Comparison of ENCODE assay signal across 16 cellular contexts in genomic region chr6:127013865-127014264, GRCh38.
DNase-seq lines count a peak whose midpoint lies in the region; ATAC-seq and TF ChIP-seq lines count a peak whose summit lies in the region.
"Had no signal": no experiment of that assay in that cellular context is flagged by ENCODE, and none has a peak within 500 bp of the region (broad histone marks: within the 10 kb centered on the region; RNA-seq: fewer than 3 reads in every experiment).

No MANE protein-coding gene starts in this region.

- no peak overlapping the region for H3K27ac Mint-ChIP-seq in T-cell
- H3K27ac Mint-ChIP-seq in activated CD4-positive, alpha-beta memory T cell treated with anti-CD3 and anti-CD28 coated beads for 36 hours, result no peak overlapping the region
- H3K27ac Mint-ChIP-seq: CD4-positive, CD25-positive, alpha-beta regulatory T cell; H9 had no signal

- no peaks in the 10 kb centered on the region for H3K9me3 Mint-ChIP-seq in T-cell
- H3K9me3 Mint-ChIP-seq in activated CD4-positive, alpha-beta memory T cell treated with anti-CD3 and anti-CD28 coated beads for 36 hours, result no peaks in the 10 kb centered on the region
- H3K9me3 Mint-ChIP-seq: H9 had no signal

- DNase-seq in DMS53 (lab: John Stamatoyannopoulos, UW), result peak; percentile 71
- peak; percentile 38 for DNase-seq in epithelial cell of proximal tubule (ENCODE audit: low read depth)
- peak; percentile 70 for DNase-seq in kidney tubule cell (ENCODE audit: low spot score)
- peak; percentile 84 for DNase-seq in renal cortical epithelial cell (ENCODE audit: low read depth)
- DNase-seq in T-cell, result no peak
- no peak for DNase-seq in thyroid gland
- no peak for DNase-seq in activated CD4-positive, alpha-beta memory T cell treated with anti-CD3 and anti-CD28 coated beads for 36 hours
- DNase-seq: Calu3; CD4-positive, CD25-positive, alpha-beta regulatory T cell; DMS 273 treated with DMSO at 0.1 percent for 48 hours; DMS79 treated with DMSO at 0.1 percent for 48 hours; EL; GOT3; H9 had no signal

- H3K4me1 Mint-ChIP-seq in T-cell, result no peaks in the 10 kb centered on the region
- H3K4me1 Mint-ChIP-seq in activated CD4-positive, alpha-beta memory T cell treated with anti-CD3 and anti-CD28 coated beads for 36 hours (ENCODE audit: low read depth), result no peaks in the 10 kb centered on the region
- H3K4me1 Mint-ChIP-seq: CD4-positive, CD25-positive, alpha-beta regulatory T cell had no signal

- WGBS in thyroid gland, 2 donors, result 91 to 93% methylated on average over 3 of the region's 3 CpGs

- no peaks in the 10 kb centered on the region for H3K9me3 ChIP-seq in thyroid gland
- H3K9me3 ChIP-seq: BLaER1 treated with 17β-estradiol and CSF1 and Interleukin-3, amounts not matched to agents 10 nM and 100 nM had no signal

- H3K27ac ChIP-seq in thyroid gland, result no peak overlapping the region
- H3K27ac ChIP-seq: BLaER1 treated with 17β-estradiol and CSF1 and Interleukin-3, amounts not matched to agents 10 nM and 100 nM had no signal

- no peaks in the 10 kb centered on the region for H3K36me3 ChIP-seq in thyroid gland
- H3K36me3 ChIP-seq: BLaER1 treated with 17β-estradiol and CSF1 and Interleukin-3, amounts not matched to agents 10 nM and 100 nM had no signal

- H3K27me3 Mint-ChIP-seq in T-cell, result no peaks in the 10 kb centered on the region
- H3K27me3 Mint-ChIP-seq in activated CD4-positive, alpha-beta memory T cell treated with anti-CD3 and anti-CD28 coated beads for 36 hours, result no peaks in the 10 kb centered on the region
- H3K27me3 Mint-ChIP-seq: CD4-positive, CD25-positive, alpha-beta regulatory T cell had no signal

- H3K36me3 Mint-ChIP-seq in T-cell, result no peaks in the 10 kb centered on the region
- no peaks in the 10 kb centered on the region for H3K36me3 Mint-ChIP-seq in activated CD4-positive, alpha-beta memory T cell treated with anti-CD3 and anti-CD28 coated beads for 36 hours
- H3K36me3 Mint-ChIP-seq: CD4-positive, CD25-positive, alpha-beta regulatory T cell had no signal

- no peaks in the 10 kb centered on the region for H3K4me1 ChIP-seq in thyroid gland
- H3K4me1 ChIP-seq: BLaER1 treated with 17β-estradiol and CSF1 and Interleukin-3, amounts not matched to agents 10 nM and 100 nM had no signal

- TF ChIP-seq CTCF in epithelial cell of proximal tubule (conservative IDR thresholded peaks at IDR 0.05; ENCODE audit: low read depth, low read length) (no peak), thyroid gland (IDR thresholded peaks at IDR 0.05) (no peak)

- H3K4me3 Mint-ChIP-seq in T-cell, result no peak overlapping the region
- H3K4me3 Mint-ChIP-seq in activated CD4-positive, alpha-beta memory T cell treated with anti-CD3 and anti-CD28 coated beads for 36 hours, result no peak overlapping the region
- H3K4me3 Mint-ChIP-seq: CD4-positive, CD25-positive, alpha-beta regulatory T cell; H9 had no signal

- CTCF ChIA-PET in T-cell (lab: Charles Lee), result no interaction called here
- CTCF ChIA-PET in activated CD4-positive, alpha-beta memory T cell treated with anti-CD3 and anti-CD28 coated beads for 36 hours (lab: Charles Lee), result no interaction called here

- POLR2A ChIA-PET in T-cell (lab: Charles Lee), result no interaction called here
- POLR2A ChIA-PET in activated CD4-positive, alpha-beta memory T cell treated with anti-CD3 and anti-CD28 coated beads for 36 hours (lab: Charles Lee), result no interaction called here

- no peaks in the 10 kb centered on the region for H3K27me3 ChIP-seq in thyroid gland
- H3K27me3 ChIP-seq: BLaER1 treated with 17β-estradiol and CSF1 and Interleukin-3, amounts not matched to agents 10 nM and 100 nM had no signal

- intact Hi-C loops in thyroid gland (cut with DNase I), result no loop called here
- intact Hi-C loops in activated CD4-positive, alpha-beta memory T cell treated with anti-CD3 and anti-CD28 coated beads for 36 hours (cut with micrococcal nuclease), result no loop called here

- H3K4me3 ChIP-seq in epithelial cell of proximal tubule (ENCODE audit: low read depth, low read length), result no peak overlapping the region
- H3K4me3 ChIP-seq in thyroid gland (replicated peaks in 1 of 3), result no peak overlapping the region
- H3K4me3 ChIP-seq: BLaER1 treated with 17β-estradiol and CSF1 and Interleukin-3, amounts not matched to agents 10 nM and 100 nM had no signal

- no peak for ATAC-seq in T-cell (replicated peaks in 1 of 4)
- no peak for ATAC-seq in HG03097 (IDR thresholded peaks at IDR 0.05; ENCODE audit: low FRiP score, unreplicated experiment)

- TF ChIP-seq POLR2A in thyroid gland (IDR thresholded peaks at IDR 0.05), result no peak

Comparison
In these comparisons a context has a peak if more than half of its experiments do, and no peak if none do; other contexts are left out.
1. DNase-seq: peak in DMS53 (single experiment), epithelial cell of proximal tubule (single experiment), kidney tubule cell (single experiment) and renal cortical epithelial cell (single experiment); none in T-cell (0 of 34), thyroid gland (0 of 2) and activated CD4-positive, alpha-beta memory T cell treated with anti-CD3 and anti-CD28 coated beads for 36 hours (single experiment).